Comparison of ENCODE assay signal across 12 cellular contexts in the genomic region with DNA sequence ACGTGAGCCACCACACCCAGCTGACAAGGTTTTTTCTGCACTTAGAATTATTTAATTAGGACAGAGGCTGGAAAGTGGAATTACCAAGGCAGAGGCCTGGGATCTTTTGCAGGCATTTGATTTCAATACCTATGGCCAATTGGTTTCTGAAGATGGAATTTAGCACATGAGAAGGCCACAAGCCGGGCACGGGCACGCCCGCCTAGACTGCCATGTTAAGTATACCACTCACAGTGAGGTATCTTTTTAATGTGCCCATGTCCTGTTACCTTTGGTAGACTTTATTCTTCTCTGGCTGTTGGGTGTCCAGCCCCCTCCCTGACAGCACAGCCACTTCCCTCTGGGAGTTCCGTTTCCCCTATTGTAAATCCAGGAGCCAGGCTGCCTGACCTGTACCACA. TPM values are rescaled to one million over a fixed set of nuclear protein-coding genes. Genes with fewer than 3 reads are reported as not detected.
DNase-seq lines count a peak whose midpoint lies in the region; ATAC-seq and TF ChIP-seq lines count a peak whose summit lies in the region.
"Had no signal": no experiment of that assay in that cellular context is flagged by ENCODE, and none has a peak within 500 bp of the region (broad histone marks: within the 10 kb centered on the region; RNA-seq: fewer than 3 reads in every experiment).

No MANE protein-coding gene starts in this region.

- POLR2A ChIA-PET in CD8-positive, alpha-beta memory T cell (lab: Charles Lee) = no interaction called here
- POLR2A ChIA-PET in activated CD8-positive, alpha-beta T cell treated with anti-CD3 and anti-CD28 coated beads for 36 hours (lab: Charles Lee) = interaction anchor here (0.9 to 1.3 kb wide), 4 partner anchors 10 to 94 kb away, joined by 3 to 5 read pairs (median 3); a partner anchor contains a TSS
- POLR2A ChIA-PET in naive thymus-derived CD8-positive, alpha-beta T cell (lab: Charles Lee) = interaction anchor here (0.8 to 2.1 kb wide), 2 partner anchors 10 to 25 kb away, joined by 3 to 4 read pairs; no protein-coding TSS in a partner anchor

- H3K4me3 ChIP-seq in CD8-positive, alpha-beta memory T cell (ENCODE audit: low read length) = no peak overlapping the region
- H3K4me3 ChIP-seq: lung, SJSA1 had no signal

- H3K27ac ChIP-seq in CD8-positive, alpha-beta memory T cell (ENCODE audit: low read depth, low read length) = no peak overlapping the region
- H3K27ac ChIP-seq: SJSA1 had no signal

- peak overlapping the region in 4 of 7 donors; percentile 1 to 58 (median 32) for H3K27ac Mint-ChIP-seq in CD14-positive monocyte
- peak overlapping the region; percentile 57 to 92 (median 87) for H3K27ac Mint-ChIP-seq in CD8-positive, alpha-beta memory T cell
- H3K27ac Mint-ChIP-seq in activated CD8-positive, alpha-beta T cell treated with anti-CD3 and anti-CD28 coated beads for 36 hours = peak overlapping the region; percentile 98
- H3K27ac Mint-ChIP-seq in naive thymus-derived CD8-positive, alpha-beta T cell = peak overlapping the region; percentile 76 to 99 (median 90)

- H3K36me3 ChIP-seq in CD8-positive, alpha-beta memory T cell (ENCODE audit: insufficient read depth, low read length) = peaks cover 26% of the 10 kb centered on the region
- H3K36me3 ChIP-seq: SJSA1 had no signal

- in situ Hi-C loops in KBM-7 (cut with MboI; ENCODE audit: low pct_unique_long_range_greater_than_20kb, low sequenced_read_pairs) = loop anchor here (25.0 kb wide), 1 partner anchor 95 kb away; a partner anchor contains a TSS

- H3K4me1 ChIP-seq in CD8-positive, alpha-beta memory T cell (ENCODE audit: insufficient read depth, low read length) = peaks cover 70% of the 10 kb centered on the region

- no peaks in the 10 kb centered on the region for H3K9me3 Mint-ChIP-seq in CD14-positive monocyte
- H3K9me3 Mint-ChIP-seq in CD8-positive, alpha-beta memory T cell = no peaks in the 10 kb centered on the region
- no peaks in the 10 kb centered on the region for H3K9me3 Mint-ChIP-seq in activated CD8-positive, alpha-beta T cell treated with anti-CD3 and anti-CD28 coated beads for 36 hours
- H3K9me3 Mint-ChIP-seq in naive thymus-derived CD8-positive, alpha-beta T cell = no peaks in the 10 kb centered on the region

- no peak for TF ChIP-seq CTCF in CD14-positive monocyte (IDR thresholded peaks at IDR 0.05)
- no peak for TF ChIP-seq CTCF in activated CD8-positive, alpha-beta T cell treated with anti-CD3 and anti-CD28 coated beads for 36 hours (IDR thresholded peaks at IDR 0.05)

- DNase-seq in CD14-positive monocyte (ENCODE audit: low spot score) = no peak
- no peak for DNase-seq in CD8-positive, alpha-beta memory T cell
- no peak for DNase-seq in activated CD8-positive, alpha-beta T cell treated with anti-CD3 and anti-CD28 coated beads for 36 hours
- DNase-seq in naive thymus-derived CD8-positive, alpha-beta T cell = no peak
- DNase-seq in KBM-7 = no peak
- DNase-seq: activated CD8-positive, alpha-beta memory T cell treated with anti-CD3 and anti-CD28 coated beads, Interleukin-2, amount 50 U/mL, for 4 hours; anterior cingulate cortex; NCI-H146 had no signal

- peaks cover 60% of the 10 kb centered on the region for H3K4me1 Mint-ChIP-seq in CD14-positive monocyte
- H3K4me1 Mint-ChIP-seq in CD8-positive, alpha-beta memory T cell = peaks cover 62 to 75% (median 73%) of the 10 kb centered on the region in 3 donors
- peaks cover 66% of the 10 kb centered on the region for H3K4me1 Mint-ChIP-seq in activated CD8-positive, alpha-beta T cell treated with anti-CD3 and anti-CD28 coated beads for 36 hours (ENCODE audit: low read depth)
- peaks cover 40 to 87% (median 74%) of the 10 kb centered on the region in 4 donors for H3K4me1 Mint-ChIP-seq in naive thymus-derived CD8-positive, alpha-beta T cell

- peaks cover 2 to 4% of the 10 kb centered on the region in 2 donors for H3K36me3 Mint-ChIP-seq in CD14-positive monocyte
- peaks cover 3 to 60% (median 15%) of the 10 kb centered on the region in 3 donors for H3K36me3 Mint-ChIP-seq in CD8-positive, alpha-beta memory T cell
- peaks cover 19% of the 10 kb centered on the region for H3K36me3 Mint-ChIP-seq in activated CD8-positive, alpha-beta T cell treated with anti-CD3 and anti-CD28 coated beads for 36 hours (ENCODE audit: low read depth)
- peaks cover 2 to 81% (median 22%) of the 10 kb centered on the region in 3 donors for H3K36me3 Mint-ChIP-seq in naive thymus-derived CD8-positive, alpha-beta T cell

- no peak for ATAC-seq in activated CD8-positive, alpha-beta T cell treated with anti-CD3 and anti-CD28 coated beads for 36 hours
- ATAC-seq in naive thymus-derived CD8-positive, alpha-beta T cell = no peak
- ATAC-seq in GM19351 (IDR thresholded peaks at IDR 0.05; ENCODE audit: unreplicated experiment) = no peak
- no peak for ATAC-seq in GM18511 (IDR thresholded peaks at IDR 0.05; ENCODE audit: unreplicated experiment)

- H3K9me3 ChIP-seq in CD8-positive, alpha-beta memory T cell (ENCODE audit: low read length) = no peaks in the 10 kb centered on the region
- H3K9me3 ChIP-seq: SJSA1 had no signal

- no peak overlapping the region for H3K4me3 Mint-ChIP-seq in CD14-positive monocyte
- H3K4me3 Mint-ChIP-seq in CD8-positive, alpha-beta memory T cell = peak overlapping the region; percentile 31 to 76 (median 63)
- peak overlapping the region; percentile 54 for H3K4me3 Mint-ChIP-seq in activated CD8-positive, alpha-beta T cell treated with anti-CD3 and anti-CD28 coated beads for 36 hours
- peak overlapping the region; percentile 50 to 89 (median 79) for H3K4me3 Mint-ChIP-seq in naive thymus-derived CD8-positive, alpha-beta T cell

- H3K27me3 Mint-ChIP-seq in CD14-positive monocyte (ENCODE audit: low read depth in 3 of 3) = peaks cover 0 to 2% (median 2%) of the 10 kb centered on the region in 3 donors
- peaks cover 0 to 2% of the 10 kb centered on the region in 2 donors for H3K27me3 Mint-ChIP-seq in CD8-positive, alpha-beta memory T cell
- H3K27me3 Mint-ChIP-seq in activated CD8-positive, alpha-beta T cell treated with anti-CD3 and anti-CD28 coated beads for 36 hours = no peaks in the 10 kb centered on the region
- no peaks in the 10 kb centered on the region for H3K27me3 Mint-ChIP-seq in naive thymus-derived CD8-positive, alpha-beta T cell

- intact Hi-C loops in CD14-positive monocyte (cut with micrococcal nuclease) = no loop called here
- intact Hi-C loops in activated CD8-positive, alpha-beta T cell treated with anti-CD3 and anti-CD28 coated beads for 36 hours (cut with micrococcal nuclease) = no loop called here

- CTCF ChIA-PET in CD8-positive, alpha-beta memory T cell (lab: Charles Lee) = interaction anchor here (1.2 kb wide), 1 partner anchor 34 kb away, joined by 3 read pairs; no protein-coding TSS in a partner anchor
- CTCF ChIA-PET in activated CD8-positive, alpha-beta T cell treated with anti-CD3 and anti-CD28 coated beads for 36 hours (lab: Charles Lee) = interaction anchor here (2.1 to 2.3 kb wide), 3 partner anchors 10 to 111 kb away, joined by 5 to 10 read pairs (median 6); a partner anchor contains a TSS

- no peaks in the 10 kb centered on the region for H3K27me3 ChIP-seq in CD8-positive, alpha-beta memory T cell (ENCODE audit: insufficient read depth, low read length, poor library complexity, severe bottlenecking)
- H3K27me3 ChIP-seq: SJSA1 had no signal

RNA-seq across cellular contexts. Expression of a gene that starts 18.0 kb away (rescaled TPM):
- polyA plus RNA-seq in CD14-positive monocyte = 10 to 100 TPM; 13.1 to 16.6 TPM
- total RNA-seq in CD8-positive, alpha-beta memory T cell = 10 to 100 TPM; 41.7 to 42.6 TPM
- polyA plus RNA-seq in CD8-positive, alpha-beta memory T cell = 20.5 TPM
- total RNA-seq in activated CD8-positive, alpha-beta T cell treated with anti-CD3 and anti-CD28 coated beads for 36 hours = 10 to 100 TPM; 40.0 to 42.3 TPM
- total RNA-seq in naive thymus-derived CD8-positive, alpha-beta T cell = 10 to 100 TPM; 61.3 to 73.8 TPM
- polyA plus RNA-seq in naive thymus-derived CD8-positive, alpha-beta T cell = 10 to 100 TPM; 24.4 to 36.8 (median 28.6) TPM

Comparison
In these comparisons a context has a peak if more than half of its experiments do, and no peak if none do; other contexts are left out.
1. H3K27ac Mint-ChIP-seq: peak in every context shown above with its lines; median percentile 98 in activated CD8-positive, alpha-beta T cell treated with anti-CD3 and anti-CD28 coated beads for 36 hours; 90 in naive thymus-derived CD8-positive, alpha-beta T cell; 87 in CD8-positive, alpha-beta memory T cell; 32 in CD14-positive monocyte.
2. H3K4me3 Mint-ChIP-seq: peak in CD8-positive, alpha-beta memory T cell (7 of 7), activated CD8-positive, alpha-beta T cell treated with anti-CD3 and anti-CD28 coated beads for 36 hours (single experiment) and naive thymus-derived CD8-positive, alpha-beta T cell (10 of 10); none in CD14-positive monocyte (0 of 2).